In genomic region chr1:226685196-226685820, GRCh38 we compare ENCODE assay signal across 18 cellular contexts. TPM values are rescaled to one million over a fixed set of nuclear protein-coding genes. Genes with fewer than 3 reads are reported as not detected.
DNase-seq lines count a peak whose midpoint lies in the region; ATAC-seq, FAIRE-seq and TF ChIP-seq lines count a peak whose summit lies in the region.
"Had no signal": no experiment of that assay in that cellular context is flagged by ENCODE, and none has a peak within 500 bp of the region (broad histone marks: within the 10 kb centered on the region; RNA-seq: fewer than 3 reads in every experiment).

No MANE protein-coding gene starts in this region.

- H3K56ac ChIP-seq in H1 (replicated peaks; ENCODE audit: insufficient read length, low read depth, low read length) = no peak overlapping the region

- H3K4ac ChIP-seq in H1 (replicated peaks; ENCODE audit: insufficient read length, low read depth, low read length) = peak overlapping the region; percentile 13

- H3K23ac ChIP-seq in H1 (ENCODE audit: insufficient read length) = no peak overlapping the region

- no peak overlapping the region for H2AFZ ChIP-seq in H1 (ENCODE audit: low read length)
- H2AFZ ChIP-seq: PC-9 had no signal

- no peak overlapping the region for H3K18ac ChIP-seq in H1 (ENCODE audit: extremely low read depth, low read length)

- peaks cover 86% of the 10 kb centered on the region for H3K36me3 Mint-ChIP-seq in CD8-positive, alpha-beta T cell
- H3K36me3 Mint-ChIP-seq in T-cell = peaks cover 36% of the 10 kb centered on the region

- peaks cover 18% of the 10 kb centered on the region for H3K36me3 ChIP-seq in CD8-positive, alpha-beta T cell (ENCODE audit: insufficient read depth, low read length)
- no peaks in the 10 kb centered on the region for H3K36me3 ChIP-seq in H1 (ENCODE audit: control insufficient read depth in 2 of 4, insufficient read depth in 4 of 4, low read length in 3 of 4)
- H3K36me3 ChIP-seq in sigmoid colon = no peaks in the 10 kb centered on the region
- H3K36me3 ChIP-seq: brain microvascular endothelial cell had no signal

- no peak overlapping the region for H3K4me3 ChIP-seq in CD8-positive, alpha-beta T cell (ENCODE audit: low read depth, low read length)
- H3K4me3 ChIP-seq in H1 (ENCODE audit: extremely low read depth in 1 of 4, insufficient read depth in 2 of 4, low read depth in 3 of 4, low read length in 4 of 4) (no peak overlapping the region), sigmoid colon (no peak overlapping the region)
- H3K4me3 ChIP-seq: PC-9, testis had no signal

- peak overlapping the region; percentile 43; the same call in 1 of the 2 replicates for H2AK5ac ChIP-seq in H1 (ENCODE audit: low read depth, low read length)

- no peaks in the 10 kb centered on the region for H3K9me3 ChIP-seq in CD8-positive, alpha-beta T cell (ENCODE audit: low read length)
- no peaks in the 10 kb centered on the region for H3K9me3 ChIP-seq in H1 (ENCODE audit: insufficient read depth in 2 of 2, low read depth in 1 of 2, low read length in 1 of 2)
- no peaks in the 10 kb centered on the region for H3K9me3 ChIP-seq in sigmoid colon
- H3K9me3 ChIP-seq: testis had no signal

- TF ChIP-seq EP300 in H1 (IDR thresholded peaks at IDR 0.05; ENCODE audit: borderline replicate concordance in 1 of 2, low read depth in 2 of 2, low read length in 2 of 2) (no peak), sigmoid colon (IDR thresholded peaks at IDR 0.05) (no peak)

- no peak for TF ChIP-seq RAD21 in H1 (IDR thresholded peaks at IDR 0.05 in 1 of 2, conservative IDR thresholded peaks at IDR 0.05 in 1 of 2; ENCODE audit: low read depth in 2 of 2, low read length in 2 of 2)

- no peaks in the 10 kb centered on the region for H3K23me2 ChIP-seq in H1 (ENCODE audit: low read depth, low read length)

- no peak for ATAC-seq in CD8-positive, alpha-beta T cell
- ATAC-seq in T-cell (replicated peaks in 1 of 4) (no peak), HG02610 (IDR thresholded peaks at IDR 0.05; ENCODE audit: unreplicated experiment) (no peak)

- peak overlapping the region; percentile 99 for H3K27ac Mint-ChIP-seq in CD8-positive, alpha-beta T cell
- H3K27ac Mint-ChIP-seq in T-cell = peak overlapping the region; percentile 84 to 93

- no peak overlapping the region for H4K5ac ChIP-seq in H1 (ENCODE audit: insufficient read length, low read depth, low read length)

- H3K4me1 Mint-ChIP-seq in CD8-positive, alpha-beta T cell (ENCODE audit: low read depth) = peaks cover 98% of the 10 kb centered on the region
- H3K4me1 Mint-ChIP-seq in T-cell = peaks cover 98 to 100% (median 99%) of the 10 kb centered on the region in 3 donors

- H3K27me3 ChIP-seq in CD8-positive, alpha-beta T cell (ENCODE audit: insufficient read depth, low read length) = no peaks in the 10 kb centered on the region
- peaks cover 0 to 22% (median 2%) of the 10 kb centered on the region in 4 experiments; a peak in 4 of 7 replicates for H3K27me3 ChIP-seq in H1 (replicated peaks in 1 of 4; ENCODE audit: control insufficient read depth in 3 of 4, extremely low read depth in 1 of 4, insufficient read depth in 3 of 4, low read length in 3 of 4)
- H3K27me3 ChIP-seq in sigmoid colon = no peaks in the 10 kb centered on the region
- H3K27me3 ChIP-seq: brain microvascular endothelial cell, testis had no signal

- FAIRE-seq in H1 (lab: Jason Lieb, UNC) = no peak
- no peak for FAIRE-seq in D721Med (lab: Jason Lieb, UNC)
- FAIRE-seq: endometrium, frontal cortex, GM12891 had no signal

- CTCF ChIA-PET in CD8-positive, alpha-beta T cell (lab: Charles Lee) = interaction anchor here (1.2 to 9.7 kb wide), 5 partner anchors 13 to 50 kb away, joined by 4 to 92 read pairs (median 6); no protein-coding TSS in a partner anchor
- CTCF ChIA-PET in T-cell (lab: Charles Lee) (interaction anchor here (0.7 to 1.2 kb wide), 2 partner anchors 24 to 48 kb away, joined by 3 to 5 read pairs; no protein-coding TSS in a partner anchor), H1 (lab: Charles Lee; ENCODE audit: partially characterized antibody) (interaction anchor here (0.5 to 1.9 kb wide), 4 partner anchors 14 to 77 kb away, joined by 3 to 8 read pairs (median 4); no protein-coding TSS in a partner anchor)

- H2BK15ac ChIP-seq in H1 (ENCODE audit: low read length) = peak overlapping the region; percentile 77; the same call in 1 of the 2 replicates

- TF ChIP-seq POLR2A in H1 (IDR thresholded peaks at IDR 0.05; ENCODE audit: control extremely low read depth in 1 of 2, low read depth in 2 of 2, low read length in 2 of 2) (no peak), sigmoid colon (IDR thresholded peaks at IDR 0.05) (no peak)

- peaks cover 100% of the 10 kb centered on the region for H3K4me1 ChIP-seq in CD8-positive, alpha-beta T cell (ENCODE audit: insufficient read depth, low read length)
- H3K4me1 ChIP-seq in H1 (replicated peaks in 1 of 4; ENCODE audit: control insufficient read depth in 3 of 4, insufficient read depth in 4 of 4, low read length in 3 of 4) (peaks cover 8 to 20% (median 15%) of the 10 kb centered on the region in 4 experiments; a peak in 6 of 7 replicates), sigmoid colon (peaks cover 0 to 100% (median 99%) of the 10 kb centered on the region in 4 donors)

- peak in 1 of 7 experiments; percentile 18 for DNase-seq in CD8-positive, alpha-beta T cell
- no peak for DNase-seq in T-cell
- no peak for DNase-seq in H1 (ENCODE audit: low read depth in 1 of 2, low spot score in 2 of 2)
- DNase-seq in sigmoid colon = peak; percentile 57
- DNase-seq in OCI-M1 (lab: John Stamatoyannopoulos, UW) = no peak
- DNase-seq in D721Med (ENCODE audit: insufficient read length, low spot score) = no peak
- DNase-seq: activated CD4-positive, CD25-positive, alpha-beta regulatory T cell; brain microvascular endothelial cell; NCI-H1930; NCI-H510A; PC-9; testis had no signal

- no peaks in the 10 kb centered on the region for H3K9me3 Mint-ChIP-seq in CD8-positive, alpha-beta T cell
- H3K9me3 Mint-ChIP-seq in T-cell = no peaks in the 10 kb centered on the region

- H3K27ac ChIP-seq in CD8-positive, alpha-beta T cell (ENCODE audit: low read depth, low read length) = peak overlapping the region; percentile 21
- H3K27ac ChIP-seq in H1 (ENCODE audit: low read depth, low read length) (no peak overlapping the region), sigmoid colon (peak overlapping the region in 1 of 4 donors; percentile 71)
- H3K27ac ChIP-seq: brain microvascular endothelial cell, C4-2B, KMS-11, PC-9, testis had no signal

- H4K20me1 ChIP-seq in H1 (replicated peaks in 1 of 2; ENCODE audit: control insufficient read depth in 1 of 2, insufficient read depth in 2 of 2, low read length in 2 of 2) = no peaks in the 10 kb centered on the region

- intact Hi-C loops in CD8-positive, alpha-beta T cell (cut with DNase I, micrococcal nuclease) = loop anchor here (5.0 kb wide), 1 partner anchor 142 kb away; no protein-coding TSS in a partner anchor
- intact Hi-C loops in sigmoid colon (cut with DNase I) = no loop called here

- H4K91ac ChIP-seq in H1 (replicated peaks; ENCODE audit: insufficient read length, low read length) = no peak overlapping the region

- H2BK12ac ChIP-seq in H1 (ENCODE audit: low read depth, low read length) = peak overlapping the region; percentile 52

- H3K9ac ChIP-seq in H1 (replicated peaks in 1 of 4; ENCODE audit: extremely low read depth in 1 of 4, low read depth in 3 of 4, low read length in 3 of 4) = no peak overlapping the region
- H3K9ac ChIP-seq: KMS-11 had no signal

- H2BK20ac ChIP-seq in H1 (ENCODE audit: low read length) = no peak overlapping the region

- H3K79me2 ChIP-seq in H1 (ENCODE audit: control insufficient read depth in 1 of 2, insufficient read depth in 2 of 2, low read length in 2 of 2) = no peaks in the 10 kb centered on the region

- H3K4me2 ChIP-seq in H1 (ENCODE audit: insufficient read depth in 1 of 2, low read depth in 2 of 2, low read length in 2 of 2) = no peak overlapping the region
- H3K4me2 ChIP-seq: KMS-11, PC-9 had no signal

- TF ChIP-seq CTCF in CD8-positive, alpha-beta T cell (IDR thresholded peaks at IDR 0.05) = no peak
- no peak for TF ChIP-seq CTCF in H1 (IDR thresholded peaks at IDR 0.05; ENCODE audit: control extremely low read depth in 1 of 3, insufficient read depth in 1 of 3, low read depth in 1 of 3, low read length in 3 of 3)
- TF ChIP-seq CTCF in sigmoid colon (IDR thresholded peaks at IDR 0.05) = no peak
- TF ChIP-seq CTCF in D721Med (IDR thresholded peaks at IDR 0.05; ENCODE audit: insufficient read depth, missing control alignments) = no peak

- peak overlapping the region; percentile 58 for H3K4me3 Mint-ChIP-seq in CD8-positive, alpha-beta T cell
- peak overlapping the region in 1 of 3 donors; percentile 67 for H3K4me3 Mint-ChIP-seq in T-cell

- no peak overlapping the region; the same call in 1 of the 2 replicates for H2BK5ac ChIP-seq in H1 (ENCODE audit: low read depth, low read length)

- H3K79me1 ChIP-seq in H1 (ENCODE audit: low read depth, low read length) = no peaks in the 10 kb centered on the region

- POLR2A ChIA-PET in CD8-positive, alpha-beta T cell (lab: Charles Lee) = interaction anchor here (0.8 to 1.2 kb wide), 4 partner anchors 10 to 54 kb away, joined by 3 to 4 read pairs (median 3); no protein-coding TSS in a partner anchor
- POLR2A ChIA-PET in T-cell (lab: Charles Lee) = interaction anchor here (0.5 to 1.3 kb wide), 4 partner anchors 12 to 54 kb away, joined by 3 to 6 read pairs (median 3); no protein-coding TSS in a partner anchor
- POLR2A ChIA-PET in H1 (lab: Charles Lee; ENCODE audit: partially characterized antibody) = interaction anchor here (1.0 to 1.5 kb wide), 2 partner anchors 17 to 31 kb away, joined by 3 to 4 read pairs; no protein-coding TSS in a partner anchor

- H4K8ac ChIP-seq in H1 (ENCODE audit: extremely low read depth, insufficient read depth, low read length) = no peak overlapping the region

- H3K27me3 Mint-ChIP-seq in CD8-positive, alpha-beta T cell (ENCODE audit: low read depth) = no peaks in the 10 kb centered on the region
- no peaks in the 10 kb centered on the region for H3K27me3 Mint-ChIP-seq in T-cell

- H3K14ac ChIP-seq in H1 (ENCODE audit: insufficient read length) = no peak overlapping the region

- WGBS in H1 (ENCODE audit: extremely low coverage in 1 of 2, insufficient coverage in 1 of 2, insufficient read length in 1 of 2, insufficient replicate concordance in 2 of 2, low coverage in 1 of 2, low lambda C conversion rate in 2 of 2, missing lambda C conversion rate in 1 of 2), 2 experiments = 91% methylated on average over 11 of the region's 11 CpGs; no CpG with 5 or more reads in 1 of the 2 experiments
- 86 to 87% methylated on average over 11 of the region's 11 CpGs for WGBS in sigmoid colon, 2 donors

- no peak overlapping the region for H2BK120ac ChIP-seq in H1 (replicated peaks; ENCODE audit: low read depth, low read length)

RNA-seq across cellular contexts. Expression of gene ITPKB, which starts 53.8 kb away (rescaled TPM):
- total RNA-seq in CD8-positive, alpha-beta T cell = 100 to 1,000 TPM; 504 to 516 TPM
- total RNA-seq in T-cell (100 to 1,000 TPM; 153 to 351 (median 179) TPM), sigmoid colon (10 to 100 TPM; 52.4 to 80.9 (median 61.7) TPM)
- 4.2 and 4.8 TPM in 2 replicates for total RNA-seq in H1 (2021; fragmentation: NEBNext Ultra II Directional; extraction: Animal tissue kit (Norgen Biotek cat#: 25700))
- polyA plus RNA-seq in H1 (2011; rRNA removed) (1.7 and 2.0 TPM in 2 replicates), sigmoid colon (10 to 100 TPM in 1 of 3 donors, 1 to 10 TPM in 2; 1.4 to 20.4 (median 4.2) TPM)
- polyA plus RNA-seq in H1 (2011; cell fraction: cytosol; rRNA removed) = 1.9 TPM
- 3.6 TPM for polyA plus RNA-seq in H1 (2011; cell fraction: nucleus; rRNA removed)
- polyA plus RNA-seq in H1 (2012, experiment 1 of 2) = 3.0 to 3.4 TPM (median 3.2 TPM) in 4 replicates
- 3.4 TPM for polyA plus RNA-seq in H1 (2012, experiment 2 of 2)
- 2.3 TPM for polyA plus RNA-seq in H1 (2013, experiment 1 of 2)
- 2.4 TPM for polyA plus RNA-seq in H1 (2013, experiment 2 of 2)
- 3.7 and 4.3 TPM in 2 replicates for polyA minus RNA-seq in H1 (2011; rRNA and poly(A)+ RNA removed)
- polyA minus RNA-seq in H1 (2011; cell fraction: cytosol; rRNA and poly(A)+ RNA removed) = 4.2 TPM
- 6.3 TPM for polyA minus RNA-seq in H1 (2011; cell fraction: nucleus; rRNA and poly(A)+ RNA removed)
